In genomic region chr7:77537136-77537594, GRCh38 we compare ENCODE assay signal across 8 cellular contexts. TPM values are rescaled to one million over a fixed set of nuclear protein-coding genes. Genes with fewer than 3 reads are reported as not detected.
DNase-seq lines count a peak whose midpoint lies in the region; ATAC-seq and TF ChIP-seq lines count a peak whose summit lies in the region.

Gene PTPN12, plus strand, starts transcription at chr7:77537295. Its CDS starts 252 bp downstream, at chr7:77537547.

- no peaks in the 10 kb centered on the region for H3K36me3 ChIP-seq in BJ (ENCODE audit: control insufficient read depth, insufficient read depth, low read length)

- no peaks in the 10 kb centered on the region for H3K27me3 Mint-ChIP-seq in T-helper 17 cell
- H3K27me3 Mint-ChIP-seq in neural crest cell (ENCODE audit: low read depth) = peaks cover 4% of the 10 kb centered on the region

- no peaks in the 10 kb centered on the region for H3K9me3 ChIP-seq in T-helper 17 cell (ENCODE audit: control insufficient read depth, low read length, poor library complexity, severe bottlenecking)

- no peaks in the 10 kb centered on the region for H3K36me3 Mint-ChIP-seq in T-helper 17 cell (ENCODE audit: low read depth)
- peaks cover 12% of the 10 kb centered on the region for H3K36me3 Mint-ChIP-seq in neural crest cell (ENCODE audit: low read depth)

- no peak for TF ChIP-seq CTCF in BJ (IDR thresholded peaks at IDR 0.05; ENCODE audit: insufficient read depth, low read depth, low read length)
- TF ChIP-seq CTCF in fibroblast of pulmonary artery (IDR thresholded peaks at IDR 0.05; ENCODE audit: low read length, missing control alignments) = no peak
- no peak for TF ChIP-seq CTCF in neural crest cell (conservative IDR thresholded peaks at IDR 0.05)
- TF ChIP-seq CTCF in GM13977 (IDR thresholded peaks at IDR 0.05; ENCODE audit: extremely low read depth, insufficient read depth, missing control alignments) = no peak

- H3K27ac Mint-ChIP-seq in T-helper 17 cell (peak within 1 kb of the TSS; percentile 74), neural crest cell (ENCODE audit: unreplicated experiment) (peak within 1 kb of the TSS; percentile 99)

- peaks cover 13% of the 10 kb centered on the region for H3K4me1 Mint-ChIP-seq in T-helper 17 cell
- peaks cover 46% of the 10 kb centered on the region for H3K4me1 Mint-ChIP-seq in neural crest cell

- POLR2A ChIA-PET in BJ (lab: Charles Lee) = interaction anchor here (0.6 to 0.7 kb wide), 4 partner anchors 8 to 314 kb away, joined by 3 to 14 read pairs (median 8); no protein-coding TSS in a partner anchor

- DNase-seq in BJ (ENCODE audit: low read depth) (no peak), T-helper 17 cell (no peak), fibroblast of pulmonary artery (ENCODE audit: low read depth) (no peak), neural crest cell (ENCODE audit: low read depth, low spot score) (no peak), GM13977 (ENCODE audit: low spot score) (no peak)
- DNase-seq in central memory CD4-positive, alpha-beta T cell = no peak

- CTCF ChIA-PET in BJ (lab: Yijun Ruan, JAX) = interaction anchor here (0.7 kb wide), 1 partner anchor 109 kb away, joined by 3 read pairs; no protein-coding TSS in a partner anchor

- in situ Hi-C loops in GM13977 (cut with MboI; ENCODE audit: low pct_unique_long_range_greater_than_20kb, low sequenced_read_pairs, unreplicated experiment) = no loop called here

- H3K9me3 Mint-ChIP-seq in neural crest cell = peaks cover 3% of the 10 kb centered on the region

- H3K4me3 ChIP-seq in BJ (ENCODE audit: low read depth, low read length) (peak within 1 kb of the TSS; percentile 97), fibroblast of pulmonary artery (replicated peaks; ENCODE audit: low read depth, low read length) (peak within 1 kb of the TSS; percentile 99)

- H3K4me3 Mint-ChIP-seq in T-helper 17 cell = peak within 1 kb of the TSS; percentile 97
- H3K4me3 Mint-ChIP-seq in neural crest cell = peak within 1 kb of the TSS; percentile 98

- ATAC-seq in GM18907 (IDR thresholded peaks at IDR 0.05; ENCODE audit: unreplicated experiment) = peak; percentile 40
- peak; percentile 36 for ATAC-seq in HG03521 (IDR thresholded peaks at IDR 0.05; ENCODE audit: unreplicated experiment)
- ATAC-seq in T-helper 17 cell = peak; percentile 66

- H3K27me3 ChIP-seq in BJ (ENCODE audit: control insufficient read depth, insufficient read depth, low read length) = no peaks in the 10 kb centered on the region

RNA-seq across cellular contexts. Expression of gene PTPN12, which starts in this region (rescaled TPM):
- 19.7 and 30.8 TPM in 2 replicates for polyA plus RNA-seq in BJ (2011; rRNA removed)
- 25.5 and 26.7 TPM in 2 replicates for polyA minus RNA-seq in BJ (2011; rRNA and poly(A)+ RNA removed)
- total RNA-seq in T-helper 17 cell = 10 to 100 TPM; 15.5 to 70.8 TPM
- 88.2 and 91.1 TPM in 2 replicates for total RNA-seq in neural crest cell
